Comparison of ENCODE assay signal across 25 cellular contexts in the genomic region with DNA sequence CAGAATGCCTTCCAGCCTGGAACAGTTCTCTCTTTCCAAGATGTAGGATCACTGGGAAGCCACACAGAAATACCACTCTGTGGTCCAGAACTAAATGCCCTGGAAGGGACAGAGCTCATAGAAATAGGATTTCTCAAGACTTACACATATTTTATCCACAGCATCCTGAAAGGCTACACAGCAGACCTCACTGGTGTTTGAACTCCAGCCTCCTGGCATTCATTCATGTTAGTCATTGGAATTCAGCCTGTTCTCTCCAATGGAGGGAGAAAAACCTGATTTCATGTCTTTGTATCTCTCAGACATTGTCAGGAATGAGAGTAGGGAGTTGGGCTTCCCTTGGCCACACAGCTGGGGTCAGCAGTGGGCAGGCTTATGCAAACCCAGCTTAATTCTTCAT.
"Had no signal": no experiment of that assay in that cellular context is flagged by ENCODE, and none has a peak within 500 bp of the region (broad histone marks: within the 10 kb centered on the region; RNA-seq: fewer than 3 reads in every experiment).

No MANE protein-coding gene starts in this region.

- H3K4me1 ChIP-seq: colonic mucosa, pancreas, prostate gland, sigmoid colon, thyroid gland, upper lobe of left lung, vagina had no signal

- H3K4me3 ChIP-seq: cardiac muscle cell, colonic mucosa, pancreas, prostate gland, sigmoid colon, smooth muscle cell, thyroid gland, upper lobe of left lung, vagina had no signal

- H3K9me3 ChIP-seq: colonic mucosa, pancreas, prostate gland, sigmoid colon, thyroid gland, upper lobe of left lung, vagina had no signal

- DNase-seq: activated CD4-positive, alpha-beta T cell treated with anti-CD3 and anti-CD28 coated beads for 36 hours; activated CD4-positive, alpha-beta T cell treated with anti-CD3 and anti-CD28 coated beads, Interleukin-2, amount 50 U/mL, for 4 hours; activated CD4-positive, CD25-positive, alpha-beta regulatory T cell; activated naive CD4-positive, alpha-beta T cell; activated T-cell treated with anti-CD3 and anti-CD28 coated beads for 4 hours; activated T-cell treated with anti-CD3 and anti-CD28 coated beads, Interleukin-2, amount 50 U/mL, for 72 hours; anterior cingulate cortex; cerebellar nuclear complex; colonic mucosa; effector memory CD8-positive, alpha-beta T cell; erythroblast; foreskin melanocyte; left ventricle myocardium superior; pancreas; sigmoid colon; stimulated activated CD4-positive, alpha-beta T cell treated with anti-CD3 and anti-CD28 coated beads, Interleukin-1b, Interleukin-23, amount 100 ng/mL, for 48 hours; stimulated activated CD4-positive, alpha-beta T cell treated with anti-CD3 and anti-CD28 coated beads, Interleukin-4, amount 100 ng/mL, for 4 hours; stimulated activated CD8-positive, alpha-beta memory T cell treated with anti-CD3 and anti-CD28 coated beads, Interleukin-4, amount 100 ng/mL, for 48 hours; stimulated activated naive CD8-positive, alpha-beta T cell treated with anti-CD3 and anti-CD28 coated beads, Interleukin-15, amount 100 ng/mL, for 72 hours; thyroid gland; upper lobe of left lung had no signal

- H3K27me3 ChIP-seq: cardiac muscle cell, colonic mucosa, pancreas, sigmoid colon, thyroid gland, upper lobe of left lung, vagina had no signal

- H3K4me2 ChIP-seq: smooth muscle cell had no signal

- H3K27ac ChIP-seq: cardiac muscle cell, colonic mucosa, pancreas, prostate gland, sigmoid colon, thyroid gland, upper lobe of left lung, vagina had no signal

- H3K36me3 ChIP-seq: cardiac muscle cell, colonic mucosa, pancreas, prostate gland, sigmoid colon, thyroid gland, upper lobe of left lung, vagina had no signal
